In genomic region chr2:6309415-6310185, GRCh38 we compare ENCODE assay signal across 11 cellular contexts.
A peak's percentile ranks its signal among the peaks of the same experiment; 100 is the strongest.
DNase-seq lines count a peak whose midpoint lies in the region; ATAC-seq, FAIRE-seq and TF ChIP-seq lines count a peak whose summit lies in the region.
"Had no signal": no experiment of that assay in that cellular context is flagged by ENCODE, and none has a peak within 500 bp of the region (broad histone marks: within the 10 kb centered on the region; RNA-seq: fewer than 3 reads in every experiment).

No MANE protein-coding gene starts in this region.

- H3K4me3 ChIP-seq in SU-DHL-6 (ENCODE audit: insufficient read depth, low read length, poor library complexity, severe bottlenecking): peak overlapping the region; percentile 12

- H3K36me3 ChIP-seq in SU-DHL-6 (ENCODE audit: low read length): no peaks in the 10 kb centered on the region

- peak; percentile 88 for ATAC-seq in GM21360 (IDR thresholded peaks at IDR 0.05; ENCODE audit: unreplicated experiment)
- ATAC-seq in HG03066 (IDR thresholded peaks at IDR 0.05; ENCODE audit: low read depth, unreplicated experiment): peak; percentile 92
- ATAC-seq in HG03439 (IDR thresholded peaks at IDR 0.05; ENCODE audit: unreplicated experiment): no peak
- no peak for ATAC-seq in T-cell (replicated peaks in 1 of 4)

- CTCF ChIA-PET in T-cell (lab: Charles Lee): no interaction called here

- H3K27ac Mint-ChIP-seq in T-cell: no peak overlapping the region
- H3K27ac Mint-ChIP-seq: activated CD4-positive, alpha-beta memory T cell treated with anti-CD3 and anti-CD28 coated beads, Interleukin-2, amount 10 ng/mL, durations not matched to agents 7 days and 5 days; stimulated activated naive CD8-positive, alpha-beta T cell treated with anti-CD3 and anti-CD28 coated beads, Interleukin-15, Interleukin-2, amounts not matched to agents 100 ng/mL and 50 ng/mL, for 24 hours had no signal

- peak overlapping the region; percentile 80 for H2AFZ ChIP-seq in SU-DHL-6 (ENCODE audit: low read depth, low read length, severe bottlenecking)

- H3F3A ChIP-seq in SU-DHL-6 (ENCODE audit: insufficient read depth): peaks cover 18% of the 10 kb centered on the region

- no peaks in the 10 kb centered on the region for H3K79me2 ChIP-seq in SU-DHL-6 (ENCODE audit: insufficient read depth, low read length)

- no peaks in the 10 kb centered on the region for H3K9me2 ChIP-seq in SU-DHL-6 (replicated peaks; ENCODE audit: insufficient read depth, low read length)

- peak; percentile 98 for FAIRE-seq in GM12891 (lab: Jason Lieb, UNC)

- no peaks in the 10 kb centered on the region for H3K9me3 ChIP-seq in SU-DHL-6 (ENCODE audit: insufficient read depth, low read length)

- H3K9ac ChIP-seq in SU-DHL-6 (ENCODE audit: low read length): peak overlapping the region; percentile 54

- peaks cover 0 to 11% (median 4%) of the 10 kb centered on the region in 3 donors for H3K9me3 Mint-ChIP-seq in T-cell
- H3K9me3 Mint-ChIP-seq: stimulated activated naive CD8-positive, alpha-beta T cell treated with anti-CD3 and anti-CD28 coated beads, Interleukin-15, Interleukin-2, amounts not matched to agents 100 ng/mL and 50 ng/mL, for 24 hours had no signal

- POLR2A ChIA-PET in T-cell (lab: Charles Lee): no interaction called here

- H3K27me3 Mint-ChIP-seq in T-cell: no peaks in the 10 kb centered on the region
- H3K27me3 Mint-ChIP-seq: activated CD4-positive, alpha-beta memory T cell treated with anti-CD3 and anti-CD28 coated beads, Interleukin-2, amount 10 ng/mL, durations not matched to agents 7 days and 5 days had no signal

- DNase-seq in GM12891 (ENCODE audit: insufficient read length, low spot score): no peak
- no peak for DNase-seq in NCI-H1436 treated with DMSO at 0.1 percent for 48 hours (lab: John Stamatoyannopoulos, UW)
- DNase-seq in hippocampal formation (lab: John Stamatoyannopoulos, UW): no peak
- no peak for DNase-seq in T-cell
- DNase-seq: activated CD4-positive, alpha-beta memory T cell treated with anti-CD3 and anti-CD28 coated beads, Interleukin-2, amount 10 ng/mL, durations not matched to agents 7 days and 5 days had no signal

- H3K27me3 ChIP-seq in SU-DHL-6 (ENCODE audit: low read length): no peaks in the 10 kb centered on the region

- H3K4me1 Mint-ChIP-seq in T-cell: no peaks in the 10 kb centered on the region
- H3K4me1 Mint-ChIP-seq: activated CD4-positive, alpha-beta memory T cell treated with anti-CD3 and anti-CD28 coated beads, Interleukin-2, amount 10 ng/mL, durations not matched to agents 7 days and 5 days; CD14-positive monocyte had no signal

- H3K4me2 ChIP-seq in SU-DHL-6 (ENCODE audit: low read depth, low read length, poor library complexity, severe bottlenecking): peak overlapping the region; percentile 86

- peak overlapping the region; percentile 96 for H3K27ac ChIP-seq in SU-DHL-6 (ENCODE audit: low read depth, low read length)

- no peak for TF ChIP-seq POLR2A in GM12891 (IDR thresholded peaks at IDR 0.05; ENCODE audit: low read depth, low read length)

- no peaks in the 10 kb centered on the region for H4K20me1 ChIP-seq in SU-DHL-6 (ENCODE audit: low read depth, low read length)

- H3K36me3 Mint-ChIP-seq in T-cell: no peaks in the 10 kb centered on the region
- H3K36me3 Mint-ChIP-seq: CD14-positive monocyte had no signal

- H3K4me3 Mint-ChIP-seq in T-cell: no peak overlapping the region
- H3K4me3 Mint-ChIP-seq: activated CD4-positive, alpha-beta memory T cell treated with anti-CD3 and anti-CD28 coated beads, Interleukin-2, amount 10 ng/mL, durations not matched to agents 7 days and 5 days; CD14-positive monocyte; stimulated activated naive CD8-positive, alpha-beta T cell treated with anti-CD3 and anti-CD28 coated beads, Interleukin-15, Interleukin-2, amounts not matched to agents 100 ng/mL and 50 ng/mL, for 24 hours had no signal

- no peak for TF ChIP-seq CTCF in SU-DHL-6 (IDR thresholded peaks at IDR 0.05; ENCODE audit: insufficient read depth, low read length, poor library complexity, severe bottlenecking)

TF ChIP-seq in GM12891, 5 proteins besides CTCF, POLR2A, EP300 and RAD21:
- TF ChIP-seq POU2F2 (IDR thresholded peaks at IDR 0.05; ENCODE audit: low read depth, low read length) (peak; percentile 99), TAF1 (IDR thresholded peaks at IDR 0.05; ENCODE audit: low read depth, low read length) (no peak), SPI1 (IDR thresholded peaks at IDR 0.05; ENCODE audit: low read depth, low read length) (peak; percentile 40), POLR2AphosphoS5 (IDR thresholded peaks at IDR 0.05; ENCODE audit: low read depth, low read length) (no peak), PAX5 (IDR thresholded peaks at IDR 0.05; ENCODE audit: insufficient read depth, low read length, severe bottlenecking) (peak; percentile 47)
TF ChIP-seq in GM12891: peak in this region for 3.

Comparison
In these comparisons a context has a peak if more than half of its experiments do, and no peak if none do; other contexts are left out.
1. ATAC-seq: peak in GM21360 (single experiment) and HG03066 (single experiment); none in HG03439 (single experiment) and T-cell (0 of 4).